Comparison of ENCODE assay signal across 1 cellular context in genomic region chr11:8917157-8917820, GRCh38.
TF ChIP-seq lines count a peak whose summit lies in the region.

No MANE protein-coding gene starts in this region.

TF ChIP-seq in GM12878, 131 proteins besides CTCF, POLR2A, EP300 and RAD21:
- TF ChIP-seq FOXM1 (IDR thresholded peaks at IDR 0.05; ENCODE audit: low read depth, low read length) (no peak), JUNB (IDR thresholded peaks at IDR 0.05) (no peak), GABPA (IDR thresholded peaks at IDR 0.05; ENCODE audit: low read depth) (no peak), SP1 (IDR thresholded peaks at IDR 0.05; ENCODE audit: low read depth, low read length) (no peak), KLF5 (IDR thresholded peaks at IDR 0.05; ENCODE audit: partially characterized antibody) (no peak), IRF5 (IDR thresholded peaks at IDR 0.05; ENCODE audit: borderline replicate concordance) (no peak), PAX5 (IDR thresholded peaks at IDR 0.05; ENCODE audit: borderline replicate concordance, low read depth, low read length) (no peak), YBX1 (IDR thresholded peaks at IDR 0.05) (no peak)
- TF ChIP-seq, protein P1, sequence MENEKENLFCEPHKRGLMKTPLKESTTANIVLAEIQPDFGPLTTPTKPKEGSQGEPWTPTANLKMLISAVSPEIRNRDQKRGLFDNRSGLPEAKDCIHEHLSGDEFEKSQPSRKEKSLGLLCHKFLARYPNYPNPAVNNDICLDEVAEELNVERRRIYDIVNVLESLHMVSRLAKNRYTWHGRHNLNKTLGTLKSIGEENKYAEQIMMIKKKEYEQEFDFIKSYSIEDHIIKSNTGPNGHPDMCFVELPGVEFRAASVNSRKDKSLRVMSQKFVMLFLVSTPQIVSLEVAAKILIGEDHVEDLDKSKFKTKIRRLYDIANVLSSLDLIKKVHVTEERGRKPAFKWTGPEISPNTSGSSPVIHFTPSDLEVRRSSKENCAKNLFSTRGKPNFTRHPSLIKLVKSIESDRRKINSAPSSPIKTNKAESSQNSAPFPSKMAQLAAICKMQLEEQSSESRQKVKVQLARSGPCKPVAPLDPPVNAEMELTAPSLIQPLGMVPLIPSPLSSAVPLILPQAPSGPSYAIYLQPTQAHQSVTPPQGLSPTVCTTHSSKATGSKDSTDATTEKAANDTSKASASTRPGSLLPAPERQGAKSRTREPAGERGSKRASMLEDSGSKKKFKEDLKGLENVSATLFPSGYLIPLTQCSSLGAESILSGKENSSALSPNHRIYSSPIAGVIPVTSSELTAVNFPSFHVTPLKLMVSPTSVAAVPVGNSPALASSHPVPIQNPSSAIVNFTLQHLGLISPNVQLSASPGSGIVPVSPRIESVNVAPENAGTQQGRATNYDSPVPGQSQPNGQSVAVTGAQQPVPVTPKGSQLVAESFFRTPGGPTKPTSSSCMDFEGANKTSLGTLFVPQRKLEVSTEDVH (IDR thresholded peaks at IDR 0.05; ENCODE audit: low read depth, partially characterized antibody), result no peak
